Comparison of ENCODE assay signal across 29 cellular contexts in the genomic region with DNA sequence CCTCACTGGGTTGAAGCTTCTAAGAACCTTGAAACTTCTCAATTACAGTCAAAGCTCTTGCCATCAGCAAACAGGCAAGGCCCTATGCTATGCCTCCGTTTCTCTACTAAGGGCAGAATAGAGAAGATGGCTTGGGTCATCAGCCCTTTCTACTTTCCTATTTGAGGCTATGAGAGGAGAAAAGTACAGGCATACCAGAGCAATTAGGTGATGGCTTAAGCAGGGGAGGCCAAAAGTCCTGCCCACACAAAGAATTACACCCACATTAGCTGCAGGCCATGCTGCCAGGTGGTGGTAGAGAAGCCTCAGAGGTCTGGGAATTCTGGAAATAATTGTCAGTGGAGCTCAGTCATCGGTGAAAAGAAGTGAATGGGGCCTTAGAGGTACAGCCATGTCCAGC.
DNase-seq lines count a peak whose midpoint lies in the region; ATAC-seq and TF ChIP-seq lines count a peak whose summit lies in the region.
"Had no signal": no experiment of that assay in that cellular context is flagged by ENCODE, and none has a peak within 500 bp of the region (broad histone marks: within the 10 kb centered on the region; RNA-seq: fewer than 3 reads in every experiment).

No MANE protein-coding gene starts in this region.

- CTCF ChIA-PET in BJ (lab: Yijun Ruan, JAX): interaction anchor here (0.6 kb wide), 1 partner anchor 384 kb away, joined by 3 read pairs; no protein-coding TSS in a partner anchor

- POLR2A ChIA-PET in BJ (lab: Charles Lee): interaction anchor here (0.6 kb wide), 2 partner anchors 26 to 89 kb away, joined by 3 read pairs; a partner anchor contains a TSS

- peaks cover 2% of the 10 kb centered on the region; the same call in 1 of the 2 replicates for H3K9me3 ChIP-seq in MG63
- H3K9me3 ChIP-seq in ascending aorta: no peaks in the 10 kb centered on the region
- H3K9me3 ChIP-seq in uterus: no peaks in the 10 kb centered on the region
- H3K9me3 ChIP-seq: heart left ventricle, neutrophil, Peyer's patch, psoas muscle, SJCRH30, thoracic aorta had no signal

- TF ChIP-seq CTCF in BJ (IDR thresholded peaks at IDR 0.05; ENCODE audit: insufficient read depth, low read depth, low read length): no peak
- no peak for TF ChIP-seq CTCF in ascending aorta (IDR thresholded peaks at IDR 0.05)
- TF ChIP-seq CTCF in uterus (IDR thresholded peaks at IDR 0.05): no peak

- no peaks in the 10 kb centered on the region for H3K4me1 ChIP-seq in ascending aorta
- no peaks in the 10 kb centered on the region for H3K4me1 ChIP-seq in uterus
- H3K4me1 ChIP-seq: Peyer's patch, psoas muscle had no signal

- H3K27me3 ChIP-seq in BJ (ENCODE audit: control insufficient read depth, insufficient read depth, low read length): no peaks in the 10 kb centered on the region
- no peaks in the 10 kb centered on the region for H3K27me3 ChIP-seq in MG63
- no peaks in the 10 kb centered on the region for H3K27me3 ChIP-seq in ascending aorta
- no peaks in the 10 kb centered on the region for H3K27me3 ChIP-seq in uterus
- H3K27me3 ChIP-seq: brain microvascular endothelial cell, heart left ventricle, Peyer's patch, SJCRH30 had no signal

- no peak for ATAC-seq in GM19023 (IDR thresholded peaks at IDR 0.05; ENCODE audit: unreplicated experiment)
- ATAC-seq: activated CD8-positive, alpha-beta memory T cell treated with anti-CD3 and anti-CD28 coated beads, Interleukin-2, amount 10 ng/mL, durations not matched to agents 7 days and 5 days; activated naive CD8-positive, alpha-beta T cell treated with anti-CD3 and anti-CD28 coated beads, Interleukin-2, amount 50 U/mL, for 24 hours; heart left ventricle; left colon; WTC11 had no signal

- no peak for TF ChIP-seq POLR2A in uterus (IDR thresholded peaks at IDR 0.05)

- no peak overlapping the region for H3K27ac ChIP-seq in ascending aorta
- H3K27ac ChIP-seq in uterus: no peak overlapping the region
- H3K27ac ChIP-seq: brain microvascular endothelial cell, C4-2B, heart left ventricle, neutrophil, Peyer's patch, psoas muscle, SJCRH30, thoracic aorta had no signal

- H3K4me3 ChIP-seq in BJ (ENCODE audit: low read depth, low read length) (no peak overlapping the region), MG63 (no peak overlapping the region), ascending aorta (no peak overlapping the region), uterus (no peak overlapping the region)
- H3K4me3 ChIP-seq: heart left ventricle, Peyer's patch, psoas muscle, SJCRH30, thoracic aorta had no signal

- peak; percentile 4 for DNase-seq in BJ (ENCODE audit: low read depth)
- DNase-seq in MG63: peak; percentile 74
- peak; percentile 19 for DNase-seq in fibroblast of peridontal ligament (ENCODE audit: extremely low read depth)
- DNase-seq in renal cortical epithelial cell (ENCODE audit: low read depth): peak; percentile 32
- no peak for DNase-seq in ascending aorta (ENCODE audit: low spot score in 2 of 2)
- no peak for DNase-seq in uterus
- DNase-seq: ACHN; activated CD8-positive, alpha-beta memory T cell treated with anti-CD3 and anti-CD28 coated beads, Interleukin-2, amount 10 ng/mL, durations not matched to agents 7 days and 5 days; activated naive CD8-positive, alpha-beta T cell treated with anti-CD3 and anti-CD28 coated beads, Interleukin-2, amount 50 U/mL, for 24 hours; activated T-cell treated with anti-CD3 and anti-CD28 coated beads, Interleukin-2, amount 50 U/mL, for 48 hours; brain microvascular endothelial cell; Calu3; DMS79 treated with DMSO at 0.1 percent for 48 hours; effector CD4-positive, alpha-beta T cell; heart left ventricle; left colon; mesenchymal stem cell; NCI-H1105; NCI-H1930; NCI-H2227 treated with DMSO at 0.1 percent for 48 hours; NCI-H748 treated with DMSO at 0.1 percent for 48 hours; Peyer's patch; psoas muscle; SJCRH30 had no signal

- intact Hi-C loops in ascending aorta (cut with DNase I): no loop called here
- intact Hi-C loops in uterus (cut with DNase I; ENCODE audit: low total_unique reads): no loop called here

- no peaks in the 10 kb centered on the region for H3K36me3 ChIP-seq in BJ (ENCODE audit: control insufficient read depth, insufficient read depth, low read length)
- no peaks in the 10 kb centered on the region for H3K36me3 ChIP-seq in MG63
- no peaks in the 10 kb centered on the region for H3K36me3 ChIP-seq in ascending aorta
- H3K36me3 ChIP-seq in uterus: no peaks in the 10 kb centered on the region
- H3K36me3 ChIP-seq: brain microvascular endothelial cell, heart left ventricle, neutrophil, Peyer's patch, SJCRH30, thoracic aorta had no signal

Comparison
In these comparisons a context has a peak if more than half of its experiments do, and no peak if none do; other contexts are left out.
1. DNase-seq: peak in BJ (single experiment), MG63 (single experiment), fibroblast of peridontal ligament (single experiment) and renal cortical epithelial cell (single experiment); none in ascending aorta (0 of 2) and uterus (0 of 2).